In the genomic region with DNA sequence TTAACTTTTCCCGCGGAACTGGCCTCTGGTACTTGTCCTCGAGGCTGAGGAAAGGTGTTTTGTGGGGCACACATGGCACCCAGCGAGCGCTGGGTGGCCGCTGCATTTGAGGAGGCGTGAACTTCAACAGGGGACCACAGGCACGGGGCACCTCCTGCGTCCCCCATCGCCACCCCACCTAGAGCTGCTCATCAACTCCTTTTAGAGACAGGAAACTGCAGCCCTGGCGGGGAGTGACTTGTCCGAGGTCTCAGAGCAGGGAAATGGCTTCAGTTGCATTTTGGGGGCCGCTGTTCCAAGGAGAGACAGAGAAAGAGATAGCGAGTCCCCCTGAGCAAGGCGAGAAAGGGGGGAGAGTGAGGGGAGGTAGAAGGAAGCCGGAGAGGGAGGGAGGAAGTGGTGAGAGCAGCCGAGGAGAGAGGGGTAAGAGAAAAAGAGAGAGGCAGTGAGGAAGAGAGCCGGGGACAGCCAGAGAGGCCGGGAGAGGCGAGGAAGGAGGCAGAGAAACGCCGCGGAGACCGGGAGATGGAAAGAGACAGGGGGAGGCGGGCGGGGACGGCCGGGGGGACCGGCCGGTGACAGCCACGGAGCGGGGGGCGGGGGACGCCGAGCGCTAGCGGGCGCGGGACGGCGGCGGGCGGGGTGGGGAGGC, we compare ENCODE assay signal across 9 cellular contexts. TPM values are rescaled to one million over a fixed set of nuclear protein-coding genes. Genes with fewer than 3 reads are reported as not detected.
DNase-seq lines count a peak whose midpoint lies in the region; ATAC-seq, FAIRE-seq and TF ChIP-seq lines count a peak whose summit lies in the region.
"Had no signal": no experiment of that assay in that cellular context is flagged by ENCODE, and none has a peak within 500 bp of the region (broad histone marks: within the 10 kb centered on the region; RNA-seq: fewer than 3 reads in every experiment).

No MANE protein-coding gene starts in this region.

- H3K27me3 Mint-ChIP-seq in activated T-helper 17 cell treated with anti-CD3 and anti-CD28 coated beads, Interleukin-2, amount 50 U/mL, for 72 hours = peaks cover 83% of the 10 kb centered on the region

- peaks cover 81% of the 10 kb centered on the region for H3K27me3 ChIP-seq in muscle layer of duodenum (ENCODE audit: low read depth, low read length)

- H3K36me3 ChIP-seq in muscle layer of duodenum (ENCODE audit: control insufficient read depth in 1 of 2, insufficient read depth in 2 of 2, low read length in 2 of 2) = no peaks in the 10 kb centered on the region

- H3K4me1 ChIP-seq in muscle layer of duodenum (ENCODE audit: control insufficient read depth in 1 of 2, insufficient read depth in 2 of 2, low read length in 2 of 2) = peaks cover 4 to 23% of the 10 kb centered on the region in 2 donors

- peak overlapping the region; percentile 57 for H3K4me3 Mint-ChIP-seq in activated T-helper 17 cell treated with anti-CD3 and anti-CD28 coated beads, Interleukin-2, amount 50 U/mL, for 72 hours

- peaks cover 6% of the 10 kb centered on the region for H3K36me3 Mint-ChIP-seq in activated T-helper 17 cell treated with anti-CD3 and anti-CD28 coated beads, Interleukin-2, amount 50 U/mL, for 72 hours (ENCODE audit: low read depth)

- H3K27ac Mint-ChIP-seq in activated T-helper 17 cell treated with anti-CD3 and anti-CD28 coated beads, Interleukin-2, amount 50 U/mL, for 72 hours = no peak overlapping the region

- no peak for DNase-seq in AG10803 (ENCODE audit: low read depth)
- peak; percentile 50 for DNase-seq in GM13976 (ENCODE audit: low spot score)
- no peak for DNase-seq in RCC 7860 (ENCODE audit: low spot score)
- DNase-seq in RPMI8226 = no peak
- no peak for DNase-seq in left lobe of liver (ENCODE audit: low spot score)
- no peak for DNase-seq in stimulated activated CD4-positive, alpha-beta T cell treated with anti-CD3 and anti-CD28 coated beads, Interleukin-4, amount 100 ng/mL, for 1 hour
- DNase-seq: NCI-H1436 had no signal

- no peaks in the 10 kb centered on the region for H3K9me3 Mint-ChIP-seq in activated T-helper 17 cell treated with anti-CD3 and anti-CD28 coated beads, Interleukin-2, amount 50 U/mL, for 72 hours

- H3K4me3 ChIP-seq in AG10803 (ENCODE audit: low read length) (peak overlapping the region; percentile 33), muscle layer of duodenum (ENCODE audit: low read depth in 1 of 2, low read length in 2 of 2) (peak overlapping the region; percentile 44 to 47)

- H3K4me1 Mint-ChIP-seq in activated T-helper 17 cell treated with anti-CD3 and anti-CD28 coated beads, Interleukin-2, amount 50 U/mL, for 72 hours = peaks cover 24% of the 10 kb centered on the region

- H3K9me3 ChIP-seq in muscle layer of duodenum (ENCODE audit: control insufficient read depth in 1 of 2, low read length in 2 of 2) = no peaks in the 10 kb centered on the region

- H3K27ac ChIP-seq in muscle layer of duodenum (ENCODE audit: low read length) = no peak overlapping the region

- ATAC-seq in activated T-helper 17 cell treated with anti-CD3 and anti-CD28 coated beads, Interleukin-2, amount 50 U/mL, for 72 hours (replicated peaks) = no peak
- ATAC-seq in left lobe of liver = no peak

- in situ Hi-C loops in GM13976 (cut with MboI; ENCODE audit: low sequenced_read_pairs, unreplicated experiment) = no loop called here

- no peak for TF ChIP-seq CTCF in AG10803 (conservative IDR thresholded peaks at IDR 0.05; ENCODE audit: low read length)
- TF ChIP-seq CTCF in GM13976 (IDR thresholded peaks at IDR 0.05; ENCODE audit: borderline replicate concordance, control extremely low read depth, extremely low read depth, insufficient read depth, missing control alignments) = no peak

- FAIRE-seq in RCC 7860 (lab: Jason Lieb, UNC) = no peak

RNA-seq across cellular contexts. Expression of gene LHX2, which starts 12.5 kb away (rescaled TPM):
- total RNA-seq in activated T-helper 17 cell treated with anti-CD3 and anti-CD28 coated beads, Interleukin-2, amount 50 U/mL, for 72 hours = not detected
- 2.9 TPM for total RNA-seq in left lobe of liver
